Comparison of ENCODE assay signal across 19 cellular contexts in genomic region chr4:169110633-169111032, GRCh38.
"Had no signal": no experiment of that assay in that cellular context is flagged by ENCODE, and none has a peak within 500 bp of the region (broad histone marks: within the 10 kb centered on the region; RNA-seq: fewer than 3 reads in every experiment).

No MANE protein-coding gene starts in this region.

- H3K4me1 ChIP-seq: esophagus muscularis mucosa, gastrocnemius medialis, right atrium auricular region, suprapubic skin, thyroid gland, uterus had no signal

- ATAC-seq: gastrocnemius medialis; naive thymus-derived CD4-positive, alpha-beta T cell; stimulated activated effector memory CD8-positive, alpha-beta T cell treated with anti-CD3 and anti-CD28 coated beads, Interleukin-12 subunit alpha, Interleukin-12 subunit beta, amount 100 ng/mL, for 72 hours; stimulated activated naive CD8-positive, alpha-beta T cell treated with anti-CD3 and anti-CD28 coated beads, Interleukin-15, Interleukin-2, amounts not matched to agents 100 U/mL and 50 U/mL, for 24 hours had no signal

- H3K4me3 ChIP-seq: esophagus muscularis mucosa, gastrocnemius medialis, right atrium auricular region, smooth muscle cell, suprapubic skin, thyroid gland, uterus had no signal

- H3K27me3 ChIP-seq: esophagus muscularis mucosa, gastrocnemius medialis, neutrophil, right atrium auricular region, suprapubic skin, thyroid gland, uterus had no signal

- H3K36me3 ChIP-seq: uterus had no signal

- DNase-seq: effector memory CD4-positive, alpha-beta T cell; gastrocnemius medialis; immature natural killer cell; naive thymus-derived CD4-positive, alpha-beta T cell; nephron progenitor cell; posterior cingulate gyrus; stimulated activated CD4-positive, alpha-beta T cell treated with anti-CD3 and anti-CD28 coated beads, Interleukin-4, amount 100 ng/mL, for 1 hour; stimulated activated CD8-positive, alpha-beta memory T cell treated with anti-CD3 and anti-CD28 coated beads, Interleukin-4, amount 100 ng/mL, for 48 hours; stimulated activated naive CD8-positive, alpha-beta T cell treated with anti-CD3 and anti-CD28 coated beads, Interleukin-15, Interleukin-2, amounts not matched to agents 100 U/mL and 50 U/mL, for 24 hours; thyroid gland; uterus had no signal

- H3K4me2 ChIP-seq: smooth muscle cell had no signal

- H3K27ac ChIP-seq: epithelial cell of prostate, esophagus muscularis mucosa, gastrocnemius medialis, neutrophil, right atrium auricular region, suprapubic skin, uterus had no signal

- FAIRE-seq: endometrium had no signal

- H3K9me3 ChIP-seq: esophagus muscularis mucosa, gastrocnemius medialis, neutrophil, right atrium auricular region, suprapubic skin, thyroid gland, uterus had no signal
